Comparison of ENCODE assay signal across 20 cellular contexts in genomic region chr11:1227551-1228182, GRCh38. TPM values are rescaled to one million over a fixed set of nuclear protein-coding genes. Genes with fewer than 3 reads are reported as not detected.
DNase-seq lines count a peak whose midpoint lies in the region; ATAC-seq lines count a peak whose summit lies in the region.
"Had no signal": no experiment of that assay in that cellular context is flagged by ENCODE, and none has a peak within 500 bp of the region (broad histone marks: within the 10 kb centered on the region; RNA-seq: fewer than 3 reads in every experiment).

No MANE protein-coding gene starts in this region.

- no peak for ATAC-seq in left cardiac atrium
- no peak for ATAC-seq in HG03280 (IDR thresholded peaks at IDR 0.05; ENCODE audit: unreplicated experiment)
- ATAC-seq: activated naive CD8-positive, alpha-beta T cell treated with anti-CD3 and anti-CD28 coated beads, Interleukin-2, amount 50 U/mL, for 24 hours; activated T-helper 17 cell treated with anti-CD3 and anti-CD28 coated beads, Interleukin-2, amount 50 U/mL, for 72 hours; T-cell had no signal

- H3K27me3 ChIP-seq in H7 (ENCODE audit: control insufficient read depth, insufficient read depth, low read length), result no peaks in the 10 kb centered on the region
- H3K27me3 ChIP-seq: testis, vagina had no signal

- no peak overlapping the region for H3K4me3 ChIP-seq in H7 (ENCODE audit: insufficient read depth, low read depth, low read length)
- H3K4me3 ChIP-seq: GM23248, PC-9, testis, vagina had no signal

- intact Hi-C loops in left cardiac atrium (cut with DNase I), result no loop called here
- intact Hi-C loops in posterior vena cava (cut with DNase I), result no loop called here

- no peaks in the 10 kb centered on the region for H3K36me3 ChIP-seq in H7 (replicated peaks; ENCODE audit: control insufficient read depth, insufficient read depth, low read length)
- H3K36me3 ChIP-seq: vagina had no signal

- DNase-seq in D341Med (ENCODE audit: low spot score) (peak; percentile 33), H7 (peak; percentile 71), left cardiac atrium (peak; percentile 10), posterior vena cava (ENCODE audit: low spot score) (peak; percentile 58), NCI-H187 (lab: John Stamatoyannopoulos, UW) (no peak), NCI-H1048 (lab: John Stamatoyannopoulos, UW) (no peak), NCI-H748 (lab: John Stamatoyannopoulos, UW; ENCODE audit: unreplicated experiment) (no peak)
- DNase-seq: activated CD4-positive, alpha-beta T cell treated with anti-CD3 and anti-CD28 coated beads, Interleukin-2, amount 50 U/mL, for 48 hours; activated naive CD8-positive, alpha-beta T cell treated with anti-CD3 and anti-CD28 coated beads, Interleukin-2, amount 50 U/mL, for 24 hours; NCI-H187 treated with DMSO at 0.1 percent for 48 hours; NCI-H524 treated with DMSO at 0.1 percent for 48 hours; PC-9; stimulated activated naive CD4-positive, alpha-beta T cell; T-cell; testis had no signal

RNA-seq across cellular contexts. Expression of gene MUC5B, which starts 4.8 kb away (rescaled TPM):
- total RNA-seq in H7 (2014; rRNA removed; shearing (Covaris generic)), result under 0.01 and 0.07 TPM in 2 replicates
- not detected for total RNA-seq in left cardiac atrium
- total RNA-seq in posterior vena cava, result under 1 TPM in 1 of 2 donors, not detected in 1; 0.69 TPM
- total RNA-seq: activated T-helper 17 cell treated with anti-CD3 and anti-CD28 coated beads, Interleukin-2, amount 50 U/mL, for 72 hours; GM23248; LHCN-M2 had no signal

Comparison
In these comparisons a context has a peak if more than half of its experiments do, and no peak if none do; other contexts are left out.
1. DNase-seq: peak in D341Med (single experiment), H7 (single experiment), left cardiac atrium (single experiment) and posterior vena cava (single experiment); none in NCI-H187 (0 of 2), NCI-H1048 (single experiment) and NCI-H748 (single experiment).